In the genomic region with DNA sequence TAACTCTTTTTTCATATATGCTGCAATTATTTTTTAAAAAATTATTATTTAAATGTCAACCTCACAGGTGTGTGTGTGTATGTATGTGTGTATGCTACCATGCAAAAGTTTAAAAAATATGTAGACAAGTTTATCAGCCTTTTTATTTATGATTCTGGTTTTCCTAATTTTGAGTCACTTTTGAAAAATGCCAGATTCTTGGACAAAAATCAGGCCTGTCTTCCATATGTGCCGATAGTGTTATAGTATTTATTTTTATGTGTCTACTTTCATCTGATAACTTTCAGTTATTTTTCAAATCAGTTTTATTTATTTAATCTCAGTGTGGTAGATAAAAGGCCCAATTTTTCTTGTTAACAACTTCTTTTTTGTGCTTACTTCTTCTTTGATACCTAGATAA, we compare ENCODE assay signal across 2 cellular contexts.
A peak's percentile ranks its signal among the peaks of the same experiment; 100 is the strongest.
TF ChIP-seq lines count a peak whose summit lies in the region.

No MANE protein-coding gene starts in this region.

TF ChIP-seq in SK-N-SH, 30 proteins besides CTCF, POLR2A, EP300 and RAD21 (continued from another document):
- TF ChIP-seq, protein P1, sequence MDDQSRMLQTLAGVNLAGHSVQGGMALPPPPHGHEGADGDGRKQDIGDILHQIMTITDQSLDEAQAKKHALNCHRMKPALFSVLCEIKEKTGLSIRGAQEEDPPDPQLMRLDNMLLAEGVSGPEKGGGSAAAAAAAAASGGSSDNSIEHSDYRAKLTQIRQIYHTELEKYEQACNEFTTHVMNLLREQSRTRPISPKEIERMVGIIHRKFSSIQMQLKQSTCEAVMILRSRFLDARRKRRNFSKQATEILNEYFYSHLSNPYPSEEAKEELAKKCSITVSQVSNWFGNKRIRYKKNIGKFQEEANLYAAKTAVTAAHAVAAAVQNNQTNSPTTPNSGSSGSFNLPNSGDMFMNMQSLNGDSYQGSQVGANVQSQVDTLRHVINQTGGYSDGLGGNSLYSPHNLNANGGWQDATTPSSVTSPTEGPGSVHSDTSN (IDR thresholded peaks at IDR 0.05), result peak; percentile 24; the same call in 1 of the 2 replicates
- peak; percentile 72 for TF ChIP-seq TCF12 (IDR thresholded peaks at IDR 0.05)

TF ChIP-seq in SK-N-SH treated with all-trans-retinoic acid at 6 μM for 48 hours, 23 proteins besides CTCF, POLR2A, EP300 and RAD21 (continued from another document):
- no peak for TF ChIP-seq SNAI2 (CRISPR knock-in tag; IDR thresholded peaks at IDR 0.05)
- TF ChIP-seq OSR1 (CRISPR knock-in tag; IDR thresholded peaks at IDR 0.05), result no peak
- no peak for TF ChIP-seq TOX (CRISPR knock-in tag; IDR thresholded peaks at IDR 0.05; ENCODE audit: borderline replicate concordance)
- no peak for TF ChIP-seq ARNTL (CRISPR knock-in tag; IDR thresholded peaks at IDR 0.05; ENCODE audit: borderline replicate concordance, low read depth)
